Comparison of ENCODE assay signal across 19 cellular contexts in genomic region chr1:44326821-44327465, GRCh38. TPM values are rescaled to one million over a fixed set of nuclear protein-coding genes. Genes with fewer than 3 reads are reported as not detected.
DNase-seq lines count a peak whose midpoint lies in the region; ATAC-seq, FAIRE-seq and TF ChIP-seq lines count a peak whose summit lies in the region.
"Had no signal": no experiment of that assay in that cellular context is flagged by ENCODE, and none has a peak within 500 bp of the region (broad histone marks: within the 10 kb centered on the region; RNA-seq: fewer than 3 reads in every experiment).

No MANE protein-coding gene starts in this region.

- H3K27me3 Mint-ChIP-seq in mesothelial cell of epicardium (ENCODE audit: low read depth), result no peaks in the 10 kb centered on the region
- H3K27me3 Mint-ChIP-seq: brain; stimulated activated naive CD8-positive, alpha-beta T cell treated with anti-CD3 and anti-CD28 coated beads, Interleukin-15, Interleukin-2, amounts not matched to agents 100 ng/mL and 50 ng/mL, for 24 hours had no signal

- H3K4me3 Mint-ChIP-seq in mesothelial cell of epicardium, result no peak overlapping the region
- H3K4me3 Mint-ChIP-seq: neural crest cell; stimulated activated naive CD8-positive, alpha-beta T cell treated with anti-CD3 and anti-CD28 coated beads, Interleukin-15, Interleukin-2, amounts not matched to agents 100 ng/mL and 50 ng/mL, for 24 hours had no signal

- CTCF ChIA-PET in A549 (lab: Yijun Ruan, JAX), result interaction anchor here (1.7 to 2.2 kb wide), 2 partner anchors 9 to 26 kb away, joined by 5 to 7 read pairs; no protein-coding TSS in a partner anchor

- no peak for TF ChIP-seq EP300 in A549 (IDR thresholded peaks at IDR 0.05)

- H3K9me3 ChIP-seq in A549 (no peaks in the 10 kb centered on the region), HUES48 (ENCODE audit: control insufficient read depth, insufficient read depth, low read length) (no peaks in the 10 kb centered on the region)
- H3K9me3 ChIP-seq: MG63 had no signal

- no peak overlapping the region for H3K9ac ChIP-seq in HUES48 (ENCODE audit: low read depth, low read length)

- H3K27me3 ChIP-seq in HUES48 (ENCODE audit: control insufficient read depth, insufficient read depth, low read length), result no peaks in the 10 kb centered on the region
- H3K27me3 ChIP-seq: MG63 had no signal

- no peak for FAIRE-seq in A549 (lab: Jason Lieb, UNC)
- FAIRE-seq: islet of Langerhans had no signal

- peaks cover 3% of the 10 kb centered on the region; the same call in 1 of the 2 replicates for H3K36me3 ChIP-seq in HUES48 (ENCODE audit: control insufficient read depth, insufficient read depth, low read length)

- H3K4me1 Mint-ChIP-seq in mesothelial cell of epicardium, result peaks cover 60% of the 10 kb centered on the region

- TF ChIP-seq RAD21 in A549 (conservative IDR thresholded peaks at IDR 0.05 in 1 of 2, IDR thresholded peaks at IDR 0.05 in 1 of 2), result no peak

- peak in 1 of 2 experiments; percentile 1 for DNase-seq in A549 (ENCODE audit: low read depth in 1 of 2, low spot score in 1 of 2)
- DNase-seq in astrocyte of the hippocampus (ENCODE audit: low read depth, low spot score), result peak; percentile 23
- DNase-seq in mesothelial cell of epicardium (ENCODE audit: low spot score in 2 of 2, unreplicated experiment in 2 of 2), result no peak
- no peak for DNase-seq in effector CD8-positive, alpha-beta T cell (lab: John Stamatoyannopoulos, UW)
- no peak for DNase-seq in activated CD4-positive, alpha-beta T cell treated with anti-CD3 and anti-CD28 coated beads, Interleukin-2, amount 50 U/mL, for 4 hours
- DNase-seq: activated CD4-positive, alpha-beta T cell treated with anti-CD3 and anti-CD28 coated beads, Interleukin-2, amount 50 U/mL, for 1 hour; activated naive CD4-positive, alpha-beta T cell treated with anti-CD3 and anti-CD28 coated beads, Interleukin-2, amount 50 U/mL, for 16 hours; activated T-cell treated with anti-CD3 and anti-CD28 coated beads, Interleukin-2, amount 50 U/mL, for 1 hour; midbrain; NCI-H1694; NCI-H524 treated with DMSO at 0.1 percent for 48 hours had no signal

- H3K4me2 ChIP-seq in A549, result peak overlapping the region; percentile 81

- POLR2A ChIA-PET in A549 (lab: Yijun Ruan, JAX), result interaction anchor here (0.6 kb wide), 1 partner anchor 296 kb away, joined by 3 read pairs; no protein-coding TSS in a partner anchor

- TF ChIP-seq CTCF in A549 (IDR thresholded peaks at IDR 0.05) (no peak), mesothelial cell of epicardium (IDR thresholded peaks at IDR 0.05; ENCODE audit: unreplicated experiment) (no peak)

- H3K27ac Mint-ChIP-seq in mesothelial cell of epicardium, result peak overlapping the region; percentile 89
- H3K27ac Mint-ChIP-seq: stimulated activated naive CD8-positive, alpha-beta T cell treated with anti-CD3 and anti-CD28 coated beads, Interleukin-15, Interleukin-2, amounts not matched to agents 100 ng/mL and 50 ng/mL, for 24 hours had no signal

- peaks cover 18% of the 10 kb centered on the region for H3K36me3 Mint-ChIP-seq in mesothelial cell of epicardium

- H3K4me3 ChIP-seq in A549 (no peak overlapping the region; the same call in 2 of the 3 replicates), HUES48 (ENCODE audit: low read depth, low read length) (no peak overlapping the region)
- H3K4me3 ChIP-seq: MG63 had no signal

- no peak for TF ChIP-seq POLR2A in A549 (IDR thresholded peaks at IDR 0.05; ENCODE audit: low read length)

- H3K9me3 Mint-ChIP-seq in mesothelial cell of epicardium, result no peaks in the 10 kb centered on the region
- H3K9me3 Mint-ChIP-seq: brain; stimulated activated naive CD8-positive, alpha-beta T cell treated with anti-CD3 and anti-CD28 coated beads, Interleukin-15, Interleukin-2, amounts not matched to agents 100 ng/mL and 50 ng/mL, for 24 hours had no signal

- H3K4me1 ChIP-seq in A549 (peaks cover 44% of the 10 kb centered on the region), HUES48 (ENCODE audit: control insufficient read depth, insufficient read depth, low read length) (peaks cover 27% of the 10 kb centered on the region)

- peak overlapping the region; percentile 86 to 87 for H3K27ac ChIP-seq in A549
- H3K27ac ChIP-seq in HUES48 (ENCODE audit: low read depth, low read length), result peak overlapping the region; percentile 69

- ATAC-seq in A549 (peak in 1 of 2 experiments; percentile 8; a peak in 1 of 6 replicates), HG03280 (IDR thresholded peaks at IDR 0.05; ENCODE audit: unreplicated experiment) (no peak), GM21825 (IDR thresholded peaks at IDR 0.05; ENCODE audit: unreplicated experiment) (no peak)

TF ChIP-seq in A549, 52 proteins besides CTCF, POLR2A, EP300 and RAD21 (continues in another document):
- TF ChIP-seq CHD2 (IDR thresholded peaks at IDR 0.05; ENCODE audit: low read length, partially characterized antibody) (no peak), BCL3 (IDR thresholded peaks at IDR 0.05) (no peak), MAFK (IDR thresholded peaks at IDR 0.05; ENCODE audit: partially characterized antibody) (no peak), MAX (IDR thresholded peaks at IDR 0.05) (no peak), FOSB (CRISPR knock-in tag; IDR thresholded peaks at IDR 0.05) (no peak), CBX2 (IDR thresholded peaks at IDR 0.05; ENCODE audit: borderline replicate concordance, low read depth) (no peak), TP53 (CRISPR knock-in tag; IDR thresholded peaks at IDR 0.05) (no peak), NPAS2 (CRISPR knock-in tag; IDR thresholded peaks at IDR 0.05; ENCODE audit: borderline replicate concordance) (no peak), ZSCAN20 (CRISPR knock-in tag; IDR thresholded peaks at IDR 0.05) (no peak), KDM1A (IDR thresholded peaks at IDR 0.05; ENCODE audit: low read depth) (no peak), REST (IDR thresholded peaks at IDR 0.05) (no peak), USF2 (IDR thresholded peaks at IDR 0.05) (no peak), CEBPB (IDR thresholded peaks at IDR 0.05) (no peak), HEYL (CRISPR knock-in tag; IDR thresholded peaks at IDR 0.05) (no peak)

RNA-seq across cellular contexts. Expression of gene ERI3, which starts 28.1 kb away (rescaled TPM):
- polyA plus RNA-seq in A549 (2011; rRNA removed), result 43.4 and 46.1 TPM in 2 replicates
- 61.0 and 83.0 TPM in 2 replicates for polyA plus RNA-seq in A549 (2012; cell fraction: cytosol; rRNA removed)
- polyA plus RNA-seq in A549 (2012; cell fraction: nucleus; rRNA removed), result 73.0 and 86.1 TPM in 2 replicates
- 43.7 to 44.7 TPM (median 44.1 TPM) in 3 replicates for polyA plus RNA-seq in A549 (2017; fragmentation: RNase III; extraction: RNeasy Plus Mini Kit Qiagen cat#74134 plus additional on column Dnase treatment)
- 70.1 and 71.2 TPM in 2 replicates for polyA minus RNA-seq in A549 (2011; rRNA and poly(A)+ RNA removed)
- total RNA-seq in mesothelial cell of epicardium, result 70.7 to 78.5 TPM (median 72.0 TPM) in 3 replicates
